In genomic region chr19:35628565-35629331, GRCh38 we compare ENCODE assay signal across 8 cellular contexts. TPM values are rescaled to one million over a fixed set of nuclear protein-coding genes. Genes with fewer than 3 reads are reported as not detected.
DNase-seq lines count a peak whose midpoint lies in the region; ATAC-seq and TF ChIP-seq lines count a peak whose summit lies in the region.

TSS of gene RBM42 (plus strand) at chr19:35629036. CDS start at chr19:35629154, 118 bp downstream.

- H3K27me3 ChIP-seq in CD8-positive, alpha-beta memory T cell (ENCODE audit: insufficient read depth, low read length, poor library complexity, severe bottlenecking): no peaks in the 10 kb centered on the region
- no peaks in the 10 kb centered on the region for H3K27me3 ChIP-seq in lung (ENCODE audit: control insufficient read depth, insufficient read depth)

- H3K4me1 Mint-ChIP-seq in CD8-positive, alpha-beta memory T cell: peaks cover 23 to 38% (median 29%) of the 10 kb centered on the region in 3 donors

- H3K4me3 Mint-ChIP-seq in CD8-positive, alpha-beta memory T cell: peak within 1 kb of the TSS; percentile 91 to 99 (median 95)

- H3K27ac ChIP-seq in CD8-positive, alpha-beta memory T cell (ENCODE audit: low read depth, low read length): peak within 1 kb of the TSS; percentile 90
- peak within 1 kb of the TSS; percentile 94 to 95 for H3K27ac ChIP-seq in lung (ENCODE audit: low read depth in 1 of 2, low read length in 1 of 2)

- peak; percentile 93 to 99 (median 97) for DNase-seq in CD8-positive, alpha-beta memory T cell
- DNase-seq in HS-5 (ENCODE audit: low read depth): peak; percentile 97
- peak; percentile 97 for DNase-seq in NK-92 treated with Interleukin-12 subunit alpha and Interleukin-12 subunit beta, amount 100 ng/mL, for 24 hours (lab: John Stamatoyannopoulos, UW)
- peak; percentile 100 for DNase-seq in activated CD8-positive, alpha-beta memory T cell treated with anti-CD3 and anti-CD28 coated beads for 24 hours
- peak; percentile 96 for DNase-seq in effector CD4-positive, alpha-beta T cell
- DNase-seq in lung (ENCODE audit: low spot score): peak; percentile 97
- DNase-seq in stimulated activated CD4-positive, alpha-beta T cell treated with anti-CD3 and anti-CD28 coated beads, TNF-alpha, amount 100 ng/mL, for 4 hours (ENCODE audit: low read depth in 3 of 3): peak; percentile 85 to 95 (median 94)

- H3K4me1 ChIP-seq in CD8-positive, alpha-beta memory T cell (ENCODE audit: insufficient read depth, low read length): peaks cover 15% of the 10 kb centered on the region
- peaks cover 0 to 1% of the 10 kb centered on the region in 2 donors for H3K4me1 ChIP-seq in lung (ENCODE audit: control insufficient read depth in 2 of 2, insufficient read depth in 2 of 2, low read length in 2 of 2)

- peaks cover 0 to 3% of the 10 kb centered on the region in 2 donors for H3K27me3 Mint-ChIP-seq in CD8-positive, alpha-beta memory T cell

- H3K4me3 ChIP-seq in CD8-positive, alpha-beta memory T cell (ENCODE audit: low read length): peak within 1 kb of the TSS; percentile 86
- peak within 1 kb of the TSS; percentile 69 for H3K4me3 ChIP-seq in lung

- WGBS in lung, 2 donors: 0% methylated on average over 56 of the region's 56 CpGs

- H3K9me3 Mint-ChIP-seq in CD8-positive, alpha-beta memory T cell: no peaks in the 10 kb centered on the region

- TF ChIP-seq CTCF in lung (IDR thresholded peaks at IDR 0.05; ENCODE audit: control extremely low read depth, extremely low read depth): no peak

- CTCF ChIA-PET in CD8-positive, alpha-beta memory T cell (lab: Charles Lee): no interaction called here

- H3K9me3 ChIP-seq in CD8-positive, alpha-beta memory T cell (ENCODE audit: low read length): no peaks in the 10 kb centered on the region
- no peaks in the 10 kb centered on the region for H3K9me3 ChIP-seq in lung (ENCODE audit: control insufficient read depth in 2 of 2, insufficient read depth in 1 of 2, low read length in 1 of 2)

- peaks cover 31% of the 10 kb centered on the region for H3K36me3 ChIP-seq in CD8-positive, alpha-beta memory T cell (ENCODE audit: insufficient read depth, low read length)
- peaks cover 3 to 28% of the 10 kb centered on the region in 2 donors for H3K36me3 ChIP-seq in lung (ENCODE audit: control insufficient read depth in 2 of 2, insufficient read depth in 2 of 2, low read length in 2 of 2)

- ATAC-seq in GM19468 (IDR thresholded peaks at IDR 0.05; ENCODE audit: extremely low read depth, unreplicated experiment) (peak; percentile 72), lung (ENCODE audit: insufficient read depth, low FRiP score) (peak; percentile 100)

- peaks cover 5 to 45% (median 10%) of the 10 kb centered on the region in 3 donors for H3K36me3 Mint-ChIP-seq in CD8-positive, alpha-beta memory T cell

- H3K27ac Mint-ChIP-seq in CD8-positive, alpha-beta memory T cell: peak within 1 kb of the TSS; percentile 88 to 100 (median 97)

- POLR2A ChIA-PET in CD8-positive, alpha-beta memory T cell (lab: Charles Lee): no interaction called here

RNA-seq across cellular contexts. Expression of gene RBM42, which starts in this region (rescaled TPM):
- 100 to 1,000 TPM; 109 to 116 TPM for total RNA-seq in CD8-positive, alpha-beta memory T cell
- polyA plus RNA-seq in CD8-positive, alpha-beta memory T cell: 62.4 TPM
- total RNA-seq in lung: 10 to 100 TPM; 28.4 to 77.4 TPM
- polyA plus RNA-seq in lung: 10 to 100 TPM; 68.6 to 84.0 TPM

Comparison
In these comparisons a context has a peak if more than half of its experiments do, and no peak if none do; other contexts are left out.
1. Peak in every context shown above with its lines: DNase-seq, ATAC-seq, H3K4me3 ChIP-seq and H3K27ac ChIP-seq.